ENCODE assay signal across 28 cellular contexts in genomic region chr10:96172666-96173065, GRCh38.
"Had no signal": no experiment of that assay in that cellular context is flagged by ENCODE, and none has a peak within 500 bp of the region (broad histone marks: within the 10 kb centered on the region; RNA-seq: fewer than 3 reads in every experiment).

No MANE protein-coding gene starts in this region.

- DNase-seq: colonic mucosa; cortex of kidney; dermis blood vessel endothelial cell; dorsolateral prefrontal cortex; effector CD4-positive, alpha-beta T cell; effector CD8-positive, alpha-beta T cell; effector memory CD4-positive, alpha-beta T cell; effector memory CD8-positive, alpha-beta T cell; endodermal cell; erythroblast; esophagus squamous epithelium; foreskin fibroblast; foreskin keratinocyte; foreskin melanocyte; gastrocnemius medialis; glutamatergic neuron; head of caudate nucleus; heart left ventricle; heart right ventricle had no signal

- H3K9me3 ChIP-seq: colonic mucosa had no signal

- ATAC-seq: effector memory CD8-positive, alpha-beta T cell; esophagus mucosa; foreskin keratinocyte; gastrocnemius medialis; gastroesophageal sphincter; heart left ventricle; heart right ventricle had no signal

- H3K27ac ChIP-seq: colonic mucosa, coronary artery, dorsolateral prefrontal cortex, epithelial cell of prostate, esophagus muscularis mucosa, esophagus squamous epithelium, foreskin keratinocyte, gastrocnemius medialis, gastroesophageal sphincter, heart left ventricle, heart right ventricle had no signal

- FAIRE-seq: colon, endometrium, endothelial cell of umbilical vein had no signal

- H3K4me1 ChIP-seq: colonic mucosa, esophagus muscularis mucosa, esophagus squamous epithelium, foreskin keratinocyte, gastrocnemius medialis, gastroesophageal sphincter, heart left ventricle, heart right ventricle had no signal

- H3K36me3 ChIP-seq: colonic mucosa, esophagus muscularis mucosa, esophagus squamous epithelium, gastrocnemius medialis, gastroesophageal sphincter, heart left ventricle had no signal

- H3K27ac Mint-ChIP-seq: dendritic cell treated with granulocyte-macrophage colony-stimulating factor and Interleukin-4, amounts not matched to agents 40 ng/mL and 50 ng/mL, for 4 days; effector memory CD8-positive, alpha-beta T cell; endodermal cell had no signal

- H3K27me3 ChIP-seq: colonic mucosa, dorsolateral prefrontal cortex, esophagus muscularis mucosa, esophagus squamous epithelium, foreskin keratinocyte, gastrocnemius medialis, gastroesophageal sphincter, heart left ventricle, heart right ventricle had no signal

- H3K4me3 ChIP-seq: colonic mucosa, coronary artery, dorsolateral prefrontal cortex, esophagus muscularis mucosa, esophagus squamous epithelium, gastrocnemius medialis, gastroesophageal sphincter, heart left ventricle, heart right ventricle had no signal
